3 cellular contexts compared by ENCODE assay signal in the genomic region with DNA sequence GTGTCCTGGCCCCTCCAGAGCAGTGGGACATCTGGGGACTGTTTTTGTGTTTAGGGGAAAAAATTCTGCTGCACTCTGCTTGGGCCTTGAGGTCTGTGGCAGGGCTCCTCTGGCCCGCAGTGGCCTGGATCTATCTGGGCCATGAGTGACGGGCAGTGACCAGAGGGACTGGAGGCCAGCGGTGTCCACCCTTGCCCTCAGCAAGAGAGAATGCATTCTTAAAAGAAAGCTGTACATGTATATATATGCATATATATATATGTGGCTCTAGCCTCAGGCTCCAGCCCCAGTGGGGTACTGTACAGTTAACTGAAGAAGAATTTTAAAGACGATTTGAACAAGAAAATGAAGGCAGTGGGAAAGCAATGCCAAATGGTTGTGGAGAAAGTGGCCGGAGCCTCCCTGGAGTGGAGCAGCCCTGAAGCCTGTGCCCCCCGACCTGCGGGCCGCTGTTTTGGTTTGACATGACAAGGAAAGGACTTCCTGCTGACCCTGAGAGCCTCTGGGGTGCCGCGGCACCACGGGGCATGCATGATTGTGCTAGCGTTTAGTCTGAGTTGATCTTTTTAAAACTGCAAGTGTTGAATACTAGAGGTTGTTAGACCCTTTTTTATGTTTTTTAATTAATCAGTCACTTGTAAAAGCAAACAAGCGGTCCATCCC.
TF ChIP-seq lines count a peak whose summit lies in the region.

No MANE protein-coding gene starts in this region.

TF ChIP-seq in GM23338, 12 proteins besides CTCF, POLR2A, EP300 and RAD21 (continues in another document):
- TF ChIP-seq EZH2phosphoT487 (IDR thresholded peaks at IDR 0.05; ENCODE audit: unreplicated experiment) = no peak
- TF ChIP-seq, protein P1, sequence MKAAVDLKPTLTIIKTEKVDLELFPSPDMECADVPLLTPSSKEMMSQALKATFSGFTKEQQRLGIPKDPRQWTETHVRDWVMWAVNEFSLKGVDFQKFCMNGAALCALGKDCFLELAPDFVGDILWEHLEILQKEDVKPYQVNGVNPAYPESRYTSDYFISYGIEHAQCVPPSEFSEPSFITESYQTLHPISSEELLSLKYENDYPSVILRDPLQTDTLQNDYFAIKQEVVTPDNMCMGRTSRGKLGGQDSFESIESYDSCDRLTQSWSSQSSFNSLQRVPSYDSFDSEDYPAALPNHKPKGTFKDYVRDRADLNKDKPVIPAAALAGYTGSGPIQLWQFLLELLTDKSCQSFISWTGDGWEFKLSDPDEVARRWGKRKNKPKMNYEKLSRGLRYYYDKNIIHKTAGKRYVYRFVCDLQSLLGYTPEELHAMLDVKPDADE (IDR thresholded peaks at IDR 0.05) = no peak
- no peak for TF ChIP-seq ZNF331 (CRISPR knock-in tag; IDR thresholded peaks at IDR 0.05; ENCODE audit: low read depth)

TF ChIP-seq in K562, 482 proteins besides CTCF, POLR2A, EP300 and RAD21:
- TF ChIP-seq TAF9B (IDR thresholded peaks at IDR 0.05; ENCODE audit: partially characterized antibody) (no peak), EZH2 (IDR thresholded peaks at IDR 0.05; ENCODE audit: borderline replicate concordance, low read depth, low read length) (no peak), ZNF224 (CRISPR knock-in tag; IDR thresholded peaks at IDR 0.05) (no peak), CCAR2 (IDR thresholded peaks at IDR 0.05; ENCODE audit: low read depth, low read length) (no peak), ELF2 (CRISPR knock-in tag; IDR thresholded peaks at IDR 0.05) (no peak)
- TF ChIP-seq, protein P2, sequence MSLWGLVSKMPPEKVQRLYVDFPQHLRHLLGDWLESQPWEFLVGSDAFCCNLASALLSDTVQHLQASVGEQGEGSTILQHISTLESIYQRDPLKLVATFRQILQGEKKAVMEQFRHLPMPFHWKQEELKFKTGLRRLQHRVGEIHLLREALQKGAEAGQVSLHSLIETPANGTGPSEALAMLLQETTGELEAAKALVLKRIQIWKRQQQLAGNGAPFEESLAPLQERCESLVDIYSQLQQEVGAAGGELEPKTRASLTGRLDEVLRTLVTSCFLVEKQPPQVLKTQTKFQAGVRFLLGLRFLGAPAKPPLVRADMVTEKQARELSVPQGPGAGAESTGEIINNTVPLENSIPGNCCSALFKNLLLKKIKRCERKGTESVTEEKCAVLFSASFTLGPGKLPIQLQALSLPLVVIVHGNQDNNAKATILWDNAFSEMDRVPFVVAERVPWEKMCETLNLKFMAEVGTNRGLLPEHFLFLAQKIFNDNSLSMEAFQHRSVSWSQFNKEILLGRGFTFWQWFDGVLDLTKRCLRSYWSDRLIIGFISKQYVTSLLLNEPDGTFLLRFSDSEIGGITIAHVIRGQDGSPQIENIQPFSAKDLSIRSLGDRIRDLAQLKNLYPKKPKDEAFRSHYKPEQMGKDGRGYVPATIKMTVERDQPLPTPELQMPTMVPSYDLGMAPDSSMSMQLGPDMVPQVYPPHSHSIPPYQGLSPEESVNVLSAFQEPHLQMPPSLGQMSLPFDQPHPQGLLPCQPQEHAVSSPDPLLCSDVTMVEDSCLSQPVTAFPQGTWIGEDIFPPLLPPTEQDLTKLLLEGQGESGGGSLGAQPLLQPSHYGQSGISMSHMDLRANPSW (CRISPR knock-in tag; IDR thresholded peaks at IDR 0.05) = no peak
- TF ChIP-seq, protein P3, sequence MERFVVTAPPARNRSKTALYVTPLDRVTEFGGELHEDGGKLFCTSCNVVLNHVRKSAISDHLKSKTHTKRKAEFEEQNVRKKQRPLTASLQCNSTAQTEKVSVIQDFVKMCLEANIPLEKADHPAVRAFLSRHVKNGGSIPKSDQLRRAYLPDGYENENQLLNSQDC (CRISPR knock-in tag; IDR thresholded peaks at IDR 0.05) = no peak
- TF ChIP-seq, protein P4, sequence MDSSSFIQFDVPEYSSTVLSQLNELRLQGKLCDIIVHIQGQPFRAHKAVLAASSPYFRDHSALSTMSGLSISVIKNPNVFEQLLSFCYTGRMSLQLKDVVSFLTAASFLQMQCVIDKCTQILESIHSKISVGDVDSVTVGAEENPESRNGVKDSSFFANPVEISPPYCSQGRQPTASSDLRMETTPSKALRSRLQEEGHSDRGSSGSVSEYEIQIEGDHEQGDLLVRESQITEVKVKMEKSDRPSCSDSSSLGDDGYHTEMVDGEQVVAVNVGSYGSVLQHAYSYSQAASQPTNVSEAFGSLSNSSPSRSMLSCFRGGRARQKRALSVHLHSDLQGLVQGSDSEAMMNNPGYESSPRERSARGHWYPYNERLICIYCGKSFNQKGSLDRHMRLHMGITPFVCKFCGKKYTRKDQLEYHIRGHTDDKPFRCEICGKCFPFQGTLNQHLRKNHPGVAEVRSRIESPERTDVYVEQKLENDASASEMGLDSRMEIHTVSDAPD (CRISPR knock-in tag; IDR thresholded peaks at IDR 0.05) = no peak

TF ChIP-seq in GM12891, 5 proteins besides CTCF, POLR2A, EP300 and RAD21:
- TF ChIP-seq POU2F2 (IDR thresholded peaks at IDR 0.05; ENCODE audit: low read depth, low read length) (no peak), POLR2AphosphoS5 (IDR thresholded peaks at IDR 0.05; ENCODE audit: low read depth, low read length) (no peak), TAF1 (IDR thresholded peaks at IDR 0.05; ENCODE audit: low read depth, low read length) (no peak), SPI1 (IDR thresholded peaks at IDR 0.05; ENCODE audit: low read depth, low read length) (no peak), PAX5 (IDR thresholded peaks at IDR 0.05; ENCODE audit: insufficient read depth, low read length, severe bottlenecking) (no peak)
